Comparison of ENCODE assay signal across 8 cellular contexts in genomic region chr22:23180301-23180892, GRCh38. TPM values are rescaled to one million over a fixed set of nuclear protein-coding genes. Genes with fewer than 3 reads are reported as not detected.
A peak's percentile ranks its signal among the peaks of the same experiment; 100 is the strongest.
DNase-seq lines count a peak whose midpoint lies in the region; ATAC-seq and TF ChIP-seq lines count a peak whose summit lies in the region.

TSS of gene BCR (plus strand) at chr22:23180509. CDS start at chr22:23180961, 452 bp downstream.

- no peaks in the 10 kb centered on the region for H3K9me2 ChIP-seq in MM.1S (replicated peaks; ENCODE audit: insufficient read depth, low read length)

- TF ChIP-seq CTCF in MM.1S (IDR thresholded peaks at IDR 0.05; ENCODE audit: low read length) (no peak), WI38 (IDR thresholded peaks at IDR 0.05; ENCODE audit: low read depth, low read length) (no peak), gastrocnemius medialis (IDR thresholded peaks at IDR 0.05 in 4 of 5, conservative IDR thresholded peaks at IDR 0.05 in 1 of 5) (peak in 1 of 5 experiments; percentile 25)

- H3K9ac ChIP-seq in MM.1S (ENCODE audit: low read length) = peak within 1 kb of the TSS; percentile 76

- H3K27me3 ChIP-seq in MM.1S (replicated peaks; ENCODE audit: insufficient read depth, low read length) (no peaks in the 10 kb centered on the region), gastrocnemius medialis (no peaks in the 10 kb centered on the region)

- peaks cover 22% of the 10 kb centered on the region for H4K20me1 ChIP-seq in MM.1S (ENCODE audit: insufficient read depth, low read length)

- H3K9me3 ChIP-seq in MM.1S (replicated peaks; ENCODE audit: insufficient read depth, low read length) (no peaks in the 10 kb centered on the region), gastrocnemius medialis (no peaks in the 10 kb centered on the region)

- in situ Hi-C loops in gastrocnemius medialis (cut with MboI; ENCODE audit: low sequenced_read_pairs in 4 of 4) = loop anchor here in 2 of 4 donors (25.0 kb wide), 1 partner anchor 207 kb away; no protein-coding TSS in a partner anchor

- intact Hi-C loops in gastrocnemius medialis (cut with DNase I; ENCODE audit: low total_unique reads) = loop anchor here (5.0 kb wide), 1 partner anchor 57 kb away; no protein-coding TSS in a partner anchor

- ATAC-seq in gastrocnemius medialis = peak; percentile 65 to 70
- no peak for ATAC-seq in HG03175 (IDR thresholded peaks at IDR 0.05; ENCODE audit: unreplicated experiment)

- peak within 1 kb of the TSS; percentile 20 for H2AFZ ChIP-seq in MM.1S (ENCODE audit: low read length)

- H3K4me3 ChIP-seq in MM.1S (ENCODE audit: low read length) (peak within 1 kb of the TSS; percentile 88), WI38 (ENCODE audit: low read depth, low read length) (peak within 1 kb of the TSS; percentile 71), gastrocnemius medialis (peak within 1 kb of the TSS; percentile 53 to 71 (median 59))

- DNase-seq in NCI-H1436 (lab: John Stamatoyannopoulos, UW) (peak; percentile 53), NCI-H1436 treated with DMSO at 0.1 percent for 48 hours (lab: John Stamatoyannopoulos, UW) (no peak), MM.1S (peak; percentile 84), iPS-NIHi11 (ENCODE audit: low spot score) (peak; percentile 87), gastrocnemius medialis (peak; percentile 27 to 41)
- DNase-seq in central memory CD4-positive, alpha-beta T cell = peak; percentile 57

- H3K4me2 ChIP-seq in MM.1S (ENCODE audit: low read depth, low read length) = peak within 1 kb of the TSS; percentile 95

- H3K36me3 ChIP-seq in MM.1S (replicated peaks; ENCODE audit: insufficient read depth, low read length) (peaks cover 4% of the 10 kb centered on the region; the same call in 1 of the 2 replicates), gastrocnemius medialis (no peaks in the 10 kb centered on the region)

- H3K79me2 ChIP-seq in MM.1S (ENCODE audit: low read length) = peaks cover 67% of the 10 kb centered on the region

- H3K4me1 ChIP-seq in MM.1S (ENCODE audit: low read length) (peaks cover 53% of the 10 kb centered on the region), gastrocnemius medialis (peaks cover 34 to 41% of the 10 kb centered on the region in 2 donors)

- H3K27ac ChIP-seq in MM.1S (ENCODE audit: low read length) (peak within 1 kb of the TSS; percentile 92), gastrocnemius medialis (peak within 1 kb of the TSS; percentile 57 to 68 (median 65))

- TF ChIP-seq POLR2A in gastrocnemius medialis (IDR thresholded peaks at IDR 0.05) = peak; percentile 66 to 73

- peaks cover 60% of the 10 kb centered on the region for H3F3A ChIP-seq in MM.1S (ENCODE audit: insufficient read depth, low read length)

RNA-seq across cellular contexts. Expression of gene BCR, which starts in this region (rescaled TPM):
- 10 to 100 TPM; 10.3 to 13.0 (median 12.4) TPM for total RNA-seq in gastrocnemius medialis
